ENCODE assay signal across 11 cellular contexts in genomic region chr10:127928021-127928806, GRCh38. TPM values are rescaled to one million over a fixed set of nuclear protein-coding genes. Genes with fewer than 3 reads are reported as not detected.
DNase-seq lines count a peak whose midpoint lies in the region; ATAC-seq, FAIRE-seq and TF ChIP-seq lines count a peak whose summit lies in the region.
"Had no signal": no experiment of that assay in that cellular context is flagged by ENCODE, and none has a peak within 500 bp of the region (broad histone marks: within the 10 kb centered on the region; RNA-seq: fewer than 3 reads in every experiment).

No MANE protein-coding gene starts in this region.

- POLR2A ChIA-PET in MCF 10A (lab: Yijun Ruan, JAX) = interaction anchor here (0.5 to 0.8 kb wide), 2 partner anchors 9 to 1639 kb away, joined by 3 read pairs; no protein-coding TSS in a partner anchor

- ATAC-seq in upper lobe of right lung = peak; percentile 31
- no peak for ATAC-seq in HG03354 (IDR thresholded peaks at IDR 0.05; ENCODE audit: poor library complexity, severe bottlenecking, unreplicated experiment)
- ATAC-seq in gastroesophageal sphincter = no peak

- H3K4me3 Mint-ChIP-seq in MCF 10A (ENCODE audit: unreplicated experiment) (no peak overlapping the region), astrocyte (ENCODE audit: unreplicated experiment) (peak overlapping the region; percentile 1)

- no peak for TF ChIP-seq CTCF in MCF 10A (IDR thresholded peaks at IDR 0.05; ENCODE audit: unreplicated experiment)
- TF ChIP-seq CTCF in mammary epithelial cell (conservative IDR thresholded peaks at IDR 0.05 in 1 of 2, IDR thresholded peaks at IDR 0.05 in 1 of 2; ENCODE audit: extremely low read depth in 1 of 2, insufficient read depth in 1 of 2, low read depth in 1 of 2, low read length in 2 of 2) = no peak
- TF ChIP-seq CTCF in astrocyte (IDR thresholded peaks at IDR 0.05; ENCODE audit: insufficient read depth, low read depth, low read length) = no peak
- TF ChIP-seq CTCF in upper lobe of right lung (IDR thresholded peaks at IDR 0.05) = no peak
- TF ChIP-seq CTCF in gastroesophageal sphincter (IDR thresholded peaks at IDR 0.05) = no peak

- in situ Hi-C loops in mammary epithelial cell (cut with MboI; ENCODE audit: low sequenced_read_pairs in 2 of 2) = no loop called here

- H3K27ac Mint-ChIP-seq in MCF 10A (ENCODE audit: low read depth, unreplicated experiment) (no peak overlapping the region), astrocyte (ENCODE audit: unreplicated experiment) (peak overlapping the region; percentile 63)

- TF ChIP-seq POLR2A in gastroesophageal sphincter (IDR thresholded peaks at IDR 0.05) (no peak), GM12892 (IDR thresholded peaks at IDR 0.05; ENCODE audit: low read depth, low read length) (no peak)

- no peaks in the 10 kb centered on the region for H3K36me3 Mint-ChIP-seq in MCF 10A (ENCODE audit: insufficient read depth, unreplicated experiment)
- H3K36me3 Mint-ChIP-seq in astrocyte (ENCODE audit: low read depth, unreplicated experiment) = peaks cover 2% of the 10 kb centered on the region

- no peaks in the 10 kb centered on the region for H3K79me2 ChIP-seq in mammary epithelial cell (ENCODE audit: insufficient read depth, low read length)
- H3K79me2 ChIP-seq in astrocyte (ENCODE audit: insufficient read depth, low read length) = peaks cover 22% of the 10 kb centered on the region

- no peak overlapping the region for H3K4me3 ChIP-seq in mammary epithelial cell (replicated peaks in 1 of 3; ENCODE audit: insufficient read depth in 1 of 3, low read depth in 2 of 3, low read length in 3 of 3)
- H3K4me3 ChIP-seq in astrocyte (ENCODE audit: insufficient read depth, low read depth, low read length) = no peak overlapping the region
- H3K4me3 ChIP-seq in upper lobe of right lung = no peak overlapping the region
- H3K4me3 ChIP-seq in gastroesophageal sphincter = no peak overlapping the region
- H3K4me3 ChIP-seq: colonic mucosa had no signal

- H3K4me1 ChIP-seq in mammary epithelial cell (ENCODE audit: insufficient read depth, low read length) (peaks cover 7% of the 10 kb centered on the region), astrocyte (ENCODE audit: insufficient read depth, low read length) (peaks cover 23% of the 10 kb centered on the region), upper lobe of right lung (peaks cover 30% of the 10 kb centered on the region), gastroesophageal sphincter (no peaks in the 10 kb centered on the region)
- H3K4me1 ChIP-seq: colonic mucosa had no signal

- H2AFZ ChIP-seq in mammary epithelial cell (ENCODE audit: low read depth, low read length) (no peak overlapping the region), astrocyte (ENCODE audit: low read depth, low read length) (no peak overlapping the region)

- H3K27ac ChIP-seq in mammary epithelial cell (ENCODE audit: insufficient read depth, low read depth, low read length) (no peak overlapping the region), astrocyte (ENCODE audit: low read depth, low read length) (no peak overlapping the region), upper lobe of right lung (no peak overlapping the region), gastroesophageal sphincter (no peak overlapping the region)
- H3K27ac ChIP-seq: colonic mucosa had no signal

- peak; percentile 63 for FAIRE-seq in astrocyte (lab: Jason Lieb, UNC)
- no peak for FAIRE-seq in GM12892 (lab: Jason Lieb, UNC)

- no peaks in the 10 kb centered on the region for H3K27me3 ChIP-seq in mammary epithelial cell (ENCODE audit: insufficient read depth, low read length)
- no peaks in the 10 kb centered on the region for H3K27me3 ChIP-seq in astrocyte (ENCODE audit: insufficient read depth, low read length)
- H3K27me3 ChIP-seq in upper lobe of right lung = no peaks in the 10 kb centered on the region
- H3K27me3 ChIP-seq in gastroesophageal sphincter = no peaks in the 10 kb centered on the region
- H3K27me3 ChIP-seq: colonic mucosa had no signal

- 88% methylated on average over 10 of the region's 10 CpGs for WGBS in mammary epithelial cell (ENCODE audit: low coverage, missing lambda C conversion rate)
- 45 to 51% methylated on average over 10 of the region's 10 CpGs for WGBS in gastroesophageal sphincter (ENCODE audit: low coverage in 1 of 2), 2 donors

- dilution Hi-C loops in mammary epithelial cell (cut with HindIII; ENCODE audit: low sequenced_read_pairs) = no loop called here

- peak; percentile 36 for DNase-seq in MCF 10A (ENCODE audit: unreplicated experiment)
- DNase-seq in mammary epithelial cell = no peak
- DNase-seq in astrocyte (ENCODE audit: low read depth) = peak; percentile 80
- DNase-seq in left kidney (ENCODE audit: low read depth, low spot score) = peak; percentile 19
- no peak for DNase-seq in upper lobe of right lung
- DNase-seq in GM12892 (ENCODE audit: insufficient read length) = no peak
- DNase-seq: colonic mucosa, NCI-H1930 had no signal

- H3K36me3 ChIP-seq in mammary epithelial cell (ENCODE audit: insufficient read depth, low read length) (no peaks in the 10 kb centered on the region), astrocyte (ENCODE audit: insufficient read depth, low read length) (no peaks in the 10 kb centered on the region), upper lobe of right lung (no peaks in the 10 kb centered on the region), gastroesophageal sphincter (no peaks in the 10 kb centered on the region)
- H3K36me3 ChIP-seq: colonic mucosa had no signal

- H3K9me3 Mint-ChIP-seq in MCF 10A (ENCODE audit: unreplicated experiment) (no peaks in the 10 kb centered on the region), astrocyte (ENCODE audit: unreplicated experiment) (peaks cover 4% of the 10 kb centered on the region)

- intact Hi-C loops in MCF 10A (cut with micrococcal nuclease) (no loop called here), mammary epithelial cell (cut with micrococcal nuclease) (no loop called here), upper lobe of right lung (cut with DNase I) (no loop called here)

- H3K9me3 ChIP-seq in mammary epithelial cell (replicated peaks; ENCODE audit: insufficient read depth, low read length) (no peaks in the 10 kb centered on the region), astrocyte (ENCODE audit: insufficient read depth, low read depth, low read length) (no peaks in the 10 kb centered on the region), upper lobe of right lung (no peaks in the 10 kb centered on the region), gastroesophageal sphincter (peaks cover 0 to 9% (median 0%) of the 10 kb centered on the region in 3 donors)
- H3K9me3 ChIP-seq: colonic mucosa had no signal

- no peaks in the 10 kb centered on the region for H4K20me1 ChIP-seq in mammary epithelial cell (ENCODE audit: insufficient read depth, low read length)
- H4K20me1 ChIP-seq in astrocyte (ENCODE audit: insufficient read depth, low read length) = no peaks in the 10 kb centered on the region

- no peak for TF ChIP-seq EP300 in gastroesophageal sphincter (IDR thresholded peaks at IDR 0.05)

- H3K27me3 Mint-ChIP-seq in MCF 10A (ENCODE audit: insufficient read depth, unreplicated experiment) = no peaks in the 10 kb centered on the region
- no peaks in the 10 kb centered on the region for H3K27me3 Mint-ChIP-seq in astrocyte (ENCODE audit: low read depth, unreplicated experiment)

- BruUV-seq in MCF 10A (replicated peaks; lab: Mats Ljungman, UMichigan) = no TSS peak
- no TSS peak for BruUV-seq in mammary epithelial cell (replicated peaks; lab: Mats Ljungman, UMichigan)

- CTCF ChIA-PET in MCF 10A (lab: Yijun Ruan, JAX) (interaction anchor here (1.1 kb wide), 1 partner anchor 207 kb away, joined by 3 read pairs; no protein-coding TSS in a partner anchor), mammary epithelial cell (lab: Charles Lee; ENCODE audit: low non-redundant PET) (no interaction called here)

- no peak overlapping the region for H3K9ac ChIP-seq in mammary epithelial cell (ENCODE audit: insufficient read depth, low read length)
- peak overlapping the region; percentile 55 for H3K9ac ChIP-seq in astrocyte (ENCODE audit: low read length)

- no peak overlapping the region for H3K4me2 ChIP-seq in mammary epithelial cell (ENCODE audit: insufficient read depth, low read depth, low read length)
- peak overlapping the region; percentile 76 for H3K4me2 ChIP-seq in astrocyte (ENCODE audit: low read length)

- H3K4me1 Mint-ChIP-seq in MCF 10A (ENCODE audit: insufficient read depth, unreplicated experiment) (peaks cover 1% of the 10 kb centered on the region), astrocyte (ENCODE audit: low read depth, unreplicated experiment) (peaks cover 39% of the 10 kb centered on the region)

RNA-seq across cellular contexts. Expression of gene PTPRE, which starts 21.3 kb away (rescaled TPM):
- total RNA-seq in MCF 10A (2022) = 21.8 and 34.6 TPM in 2 replicates
- total RNA-seq in mammary epithelial cell = 10 to 100 TPM; 44.2 to 70.5 TPM
- polyA plus RNA-seq in mammary epithelial cell = 24.1 TPM
- 51.7 TPM for polyA minus RNA-seq in mammary epithelial cell
- total RNA-seq in astrocyte = 14.1 and 15.8 TPM in 2 replicates
- total RNA-seq in upper lobe of right lung = 70.6 TPM
- total RNA-seq in gastroesophageal sphincter = 10 to 100 TPM in 1 of 4 donors, 1 to 10 TPM in 3; 6.4 to 16.4 (median 8.5) TPM
- polyA plus RNA-seq in GM12892 (2012; ENCODE audit: missing spikeins) = 4.7 TPM

RNA-seq across cellular contexts. Expression of gene CLRN3, which starts 35.5 kb away (rescaled TPM):
- total RNA-seq in MCF 10A (2022) (not detected in 2 replicates), mammary epithelial cell (not detected), astrocyte (not detected in 2 replicates), upper lobe of right lung (not detected), gastroesophageal sphincter (not detected)
- not detected for polyA plus RNA-seq in mammary epithelial cell
- polyA minus RNA-seq in mammary epithelial cell = not detected
- polyA plus RNA-seq in GM12892 (2012; ENCODE audit: missing spikeins) = not detected
- total RNA-seq: A673 had no signal

Comparison
In these comparisons a context has a peak if more than half of its experiments do, and no peak if none do; other contexts are left out.
1. DNase-seq: peak in MCF 10A (single experiment), astrocyte (single experiment) and left kidney (single experiment); none in mammary epithelial cell (single experiment), upper lobe of right lung (single experiment) and GM12892 (single experiment).